In genomic region chr1:193058529-193059281, GRCh38 we compare ENCODE assay signal across 8 cellular contexts. TPM values are rescaled to one million over a fixed set of nuclear protein-coding genes. Genes with fewer than 3 reads are reported as not detected.
DNase-seq lines count a peak whose midpoint lies in the region; ATAC-seq and TF ChIP-seq lines count a peak whose summit lies in the region.

No MANE protein-coding gene starts in this region.

- DNase-seq in DMS79 (lab: John Stamatoyannopoulos, UW) (peak; percentile 72), GM20000 (ENCODE audit: low spot score) (peak; percentile 63), HS-27A (ENCODE audit: low read depth) (peak; percentile 4), SJCRH30 (peak; percentile 24 to 56), left cardiac atrium (peak; percentile 35), sciatic nerve (ENCODE audit: low spot score) (peak; percentile 64), GOT3 (lab: John Stamatoyannopoulos, UW) (no peak)
- DNase-seq in activated naive CD4-positive, alpha-beta T cell treated with anti-CD3 and anti-CD28 coated beads for 36 hours: peak; percentile 77

- no peaks in the 10 kb centered on the region for H3K9me3 ChIP-seq in SJCRH30 (replicated peaks)

- TF ChIP-seq CTCF in GM20000 (IDR thresholded peaks at IDR 0.05; ENCODE audit: extremely low read depth, missing control alignments): no peak

- no peaks in the 10 kb centered on the region for H3K4me1 ChIP-seq in SJCRH30

- peak overlapping the region; percentile 96 for H3K27ac ChIP-seq in SJCRH30

- CTCF ChIA-PET in activated naive CD4-positive, alpha-beta T cell treated with anti-CD3 and anti-CD28 coated beads for 36 hours (lab: Charles Lee): interaction anchor here (0.5 to 1.4 kb wide), 10 partner anchors 11 to 252 kb away, joined by 3 to 9 read pairs (median 3); partner anchors contain the start of gene CDC73

- peak; percentile 3 to 19 for ATAC-seq in left cardiac atrium
- ATAC-seq in sciatic nerve: peak; percentile 15

- no peaks in the 10 kb centered on the region for H3K27me3 Mint-ChIP-seq in activated naive CD4-positive, alpha-beta T cell treated with anti-CD3 and anti-CD28 coated beads for 36 hours (ENCODE audit: low read depth)

- peaks cover 4% of the 10 kb centered on the region for H3K36me3 ChIP-seq in SJCRH30

- peaks cover 57% of the 10 kb centered on the region for H3K4me1 Mint-ChIP-seq in activated naive CD4-positive, alpha-beta T cell treated with anti-CD3 and anti-CD28 coated beads for 36 hours (ENCODE audit: low read depth)

- peak overlapping the region; percentile 97 for H3K27ac Mint-ChIP-seq in activated naive CD4-positive, alpha-beta T cell treated with anti-CD3 and anti-CD28 coated beads for 36 hours

- intact Hi-C loops in activated naive CD4-positive, alpha-beta T cell treated with anti-CD3 and anti-CD28 coated beads for 36 hours (cut with micrococcal nuclease): loop anchor here (1.0 to 10.0 kb wide), 12 partner anchors 12 to 1231 kb away; partner anchors contain the start of genes CDC73, GLRX2, RGS1 and RGS2
- intact Hi-C loops in left cardiac atrium (cut with DNase I): loop anchor here in 1 of 2 donors (5.0 kb wide), 1 partner anchor 64 kb away; the partner anchor contains the start of gene CDC73
- intact Hi-C loops in sciatic nerve (cut with DNase I): loop anchor here (5.0 kb wide), 1 partner anchor 44 kb away; no protein-coding TSS in a partner anchor

- peaks cover 16% of the 10 kb centered on the region for H3K36me3 Mint-ChIP-seq in activated naive CD4-positive, alpha-beta T cell treated with anti-CD3 and anti-CD28 coated beads for 36 hours (ENCODE audit: low read depth)

- no peaks in the 10 kb centered on the region for H3K27me3 ChIP-seq in SJCRH30

- H3K9me3 Mint-ChIP-seq in activated naive CD4-positive, alpha-beta T cell treated with anti-CD3 and anti-CD28 coated beads for 36 hours: no peaks in the 10 kb centered on the region

- H3K4me3 Mint-ChIP-seq in activated naive CD4-positive, alpha-beta T cell treated with anti-CD3 and anti-CD28 coated beads for 36 hours: peak overlapping the region; percentile 94

- peak overlapping the region; percentile 95 for H3K4me3 ChIP-seq in SJCRH30

RNA-seq across cellular contexts. Expression of gene UCHL5, which starts 0.5 kb away (rescaled TPM):
- total RNA-seq in SJCRH30 (2014; rRNA removed; shearing (Covaris generic)): 36.1 and 42.2 TPM in 2 replicates
- total RNA-seq in activated naive CD4-positive, alpha-beta T cell treated with anti-CD3 and anti-CD28 coated beads for 36 hours: 10 to 100 TPM; 63.4 to 68.8 TPM
- total RNA-seq in left cardiac atrium: 10 to 100 TPM; 28.1 to 33.6 TPM
- total RNA-seq in sciatic nerve: 34.0 TPM

RNA-seq across cellular contexts. Expression of gene RO60, which starts 0.7 kb away (rescaled TPM):
- total RNA-seq in SJCRH30 (2014; rRNA removed; shearing (Covaris generic)): 80.9 and 91.9 TPM in 2 replicates
- total RNA-seq in activated naive CD4-positive, alpha-beta T cell treated with anti-CD3 and anti-CD28 coated beads for 36 hours: 10 to 100 TPM; 42.8 to 48.0 TPM
- total RNA-seq in left cardiac atrium (10 to 100 TPM; 51.7 to 58.2 TPM), sciatic nerve (84.8 TPM)

RNA-seq across cellular contexts. Expression of gene GLRX2, which starts 46.5 kb away (rescaled TPM):
- total RNA-seq in SJCRH30 (2014; rRNA removed; shearing (Covaris generic)): 25.8 and 29.2 TPM in 2 replicates
- total RNA-seq in activated naive CD4-positive, alpha-beta T cell treated with anti-CD3 and anti-CD28 coated beads for 36 hours: 10 to 100 TPM; 16.5 to 18.5 TPM
- total RNA-seq in left cardiac atrium (10 to 100 TPM; 24.5 to 27.0 TPM), sciatic nerve (16.0 TPM)
